1 cellular context compared by ENCODE assay signal in the genomic region with DNA sequence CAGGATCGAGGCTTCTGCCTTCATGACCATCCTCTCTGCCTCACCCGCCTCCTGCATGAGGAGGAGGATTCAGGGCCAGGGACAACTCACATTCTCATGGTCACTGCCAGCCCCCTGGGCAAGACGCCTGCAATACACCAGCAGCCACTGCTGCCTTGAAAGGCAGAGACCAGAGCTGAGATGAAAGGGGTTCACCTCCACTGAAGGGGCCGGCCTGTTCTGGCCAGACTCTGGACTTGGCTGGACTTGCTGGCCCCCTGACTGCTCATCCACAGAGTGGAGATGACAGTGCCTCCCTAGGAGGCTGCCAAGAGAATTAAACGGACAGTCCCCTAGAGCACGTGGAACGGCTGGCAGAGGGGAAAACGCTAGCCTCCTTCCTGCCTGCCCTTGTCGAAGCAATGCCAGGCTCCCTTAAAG.
TF ChIP-seq lines count a peak whose summit lies in the region.

No MANE protein-coding gene starts in this region.

TF ChIP-seq in liver, 16 proteins besides CTCF, POLR2A, EP300 and RAD21 (continued from another document):
- TF ChIP-seq NR2F2 (IDR thresholded peaks at IDR 0.05) (no peak), HNF4A (conservative IDR thresholded peaks at IDR 0.05) (no peak), JUND (IDR thresholded peaks at IDR 0.05) (no peak), TAF1 (conservative IDR thresholded peaks at IDR 0.05) (no peak), FOXA1 (IDR thresholded peaks at IDR 0.05) (no peak), YY1 (IDR thresholded peaks at IDR 0.05) (no peak), GABPA (IDR thresholded peaks at IDR 0.05 in 1 of 2, conservative IDR thresholded peaks at IDR 0.05 in 1 of 2) (no peak), EGR1 (IDR thresholded peaks at IDR 0.05; ENCODE audit: low read depth in 2 of 2) (no peak), HNF4G (IDR thresholded peaks at IDR 0.05) (no peak), SP1 (IDR thresholded peaks at IDR 0.05) (no peak), FOXA2 (IDR thresholded peaks at IDR 0.05) (no peak), RXRA (IDR thresholded peaks at IDR 0.05) (no peak), MAX (IDR thresholded peaks at IDR 0.05) (no peak)
- TF ChIP-seq, protein P1, sequence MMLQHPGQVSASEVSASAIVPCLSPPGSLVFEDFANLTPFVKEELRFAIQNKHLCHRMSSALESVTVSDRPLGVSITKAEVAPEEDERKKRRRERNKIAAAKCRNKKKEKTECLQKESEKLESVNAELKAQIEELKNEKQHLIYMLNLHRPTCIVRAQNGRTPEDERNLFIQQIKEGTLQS (IDR thresholded peaks at IDR 0.05), result no peak
- TF ChIP-seq, protein P2, sequence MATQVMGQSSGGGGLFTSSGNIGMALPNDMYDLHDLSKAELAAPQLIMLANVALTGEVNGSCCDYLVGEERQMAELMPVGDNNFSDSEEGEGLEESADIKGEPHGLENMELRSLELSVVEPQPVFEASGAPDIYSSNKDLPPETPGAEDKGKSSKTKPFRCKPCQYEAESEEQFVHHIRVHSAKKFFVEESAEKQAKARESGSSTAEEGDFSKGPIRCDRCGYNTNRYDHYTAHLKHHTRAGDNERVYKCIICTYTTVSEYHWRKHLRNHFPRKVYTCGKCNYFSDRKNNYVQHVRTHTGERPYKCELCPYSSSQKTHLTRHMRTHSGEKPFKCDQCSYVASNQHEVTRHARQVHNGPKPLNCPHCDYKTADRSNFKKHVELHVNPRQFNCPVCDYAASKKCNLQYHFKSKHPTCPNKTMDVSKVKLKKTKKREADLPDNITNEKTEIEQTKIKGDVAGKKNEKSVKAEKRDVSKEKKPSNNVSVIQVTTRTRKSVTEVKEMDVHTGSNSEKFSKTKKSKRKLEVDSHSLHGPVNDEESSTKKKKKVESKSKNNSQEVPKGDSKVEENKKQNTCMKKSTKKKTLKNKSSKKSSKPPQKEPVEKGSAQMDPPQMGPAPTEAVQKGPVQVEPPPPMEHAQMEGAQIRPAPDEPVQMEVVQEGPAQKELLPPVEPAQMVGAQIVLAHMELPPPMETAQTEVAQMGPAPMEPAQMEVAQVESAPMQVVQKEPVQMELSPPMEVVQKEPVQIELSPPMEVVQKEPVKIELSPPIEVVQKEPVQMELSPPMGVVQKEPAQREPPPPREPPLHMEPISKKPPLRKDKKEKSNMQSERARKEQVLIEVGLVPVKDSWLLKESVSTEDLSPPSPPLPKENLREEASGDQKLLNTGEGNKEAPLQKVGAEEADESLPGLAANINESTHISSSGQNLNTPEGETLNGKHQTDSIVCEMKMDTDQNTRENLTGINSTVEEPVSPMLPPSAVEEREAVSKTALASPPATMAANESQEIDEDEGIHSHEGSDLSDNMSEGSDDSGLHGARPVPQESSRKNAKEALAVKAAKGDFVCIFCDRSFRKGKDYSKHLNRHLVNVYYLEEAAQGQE (IDR thresholded peaks at IDR 0.05), result no peak
TF ChIP-seq in liver: peak in this region for 0.
